Comparison of ENCODE assay signal across 8 cellular contexts in the genomic region with DNA sequence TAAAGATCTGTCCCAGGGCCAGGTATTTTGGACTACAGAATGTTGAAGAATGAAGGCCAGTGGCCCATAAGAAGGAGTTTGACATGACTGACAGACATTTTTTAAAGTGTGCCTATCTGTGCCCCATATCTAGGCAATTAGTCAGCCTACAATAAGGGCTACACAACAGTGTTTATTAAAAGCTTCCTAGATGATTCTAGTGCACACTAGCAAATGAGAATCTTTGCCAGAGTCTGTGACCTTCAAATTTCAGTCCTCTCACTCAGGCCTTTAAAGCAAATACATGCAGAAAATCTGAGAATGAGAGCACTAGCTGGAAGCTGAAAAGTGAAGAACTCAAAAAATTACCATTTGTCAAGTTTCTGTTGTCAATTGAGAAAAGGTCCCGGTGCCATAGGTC.
"Had no signal": no experiment of that assay in that cellular context is flagged by ENCODE, and none has a peak within 500 bp of the region (broad histone marks: within the 10 kb centered on the region; RNA-seq: fewer than 3 reads in every experiment).

No MANE protein-coding gene starts in this region.

- DNase-seq: GM23248, GOT3, H7, IMR-90, KG1 had no signal

- FAIRE-seq: K562 had no signal

- H3K36me3 ChIP-seq: HAP-1 had no signal

- H3K9ac ChIP-seq: GM23248 had no signal

- H2AFZ ChIP-seq: GM23248 had no signal

- ATAC-seq: K562 had no signal

- H3K9me3 ChIP-seq: HAP-1 had no signal

- H3K27ac ChIP-seq: GM23248, HL-60 had no signal

- H3K4me3 ChIP-seq: GM23248, HAP-1, K562 had no signal
